ENCODE assay signal across 2 cellular contexts in genomic region chr22:50540352-50540751, GRCh38.
TF ChIP-seq lines count a peak whose summit lies in the region.

No MANE protein-coding gene starts in this region.

TF ChIP-seq in liver, 16 proteins besides CTCF, POLR2A, EP300 and RAD21:
- TF ChIP-seq NR2F2 (IDR thresholded peaks at IDR 0.05), result no peak
- no peak for TF ChIP-seq HNF4G (IDR thresholded peaks at IDR 0.05)
- no peak for TF ChIP-seq SP1 (IDR thresholded peaks at IDR 0.05)
- no peak for TF ChIP-seq RXRA (IDR thresholded peaks at IDR 0.05)
- TF ChIP-seq JUND (IDR thresholded peaks at IDR 0.05), result no peak
- no peak for TF ChIP-seq GABPA (IDR thresholded peaks at IDR 0.05 in 1 of 2, conservative IDR thresholded peaks at IDR 0.05 in 1 of 2)

TF ChIP-seq in HepG2, 621 proteins besides CTCF, POLR2A, EP300 and RAD21:
- TF ChIP-seq ZBTB21 (CRISPR knock-in tag; IDR thresholded peaks at IDR 0.05) (no peak), MBD4 (IDR thresholded peaks at IDR 0.05; ENCODE audit: borderline replicate concordance, low read length) (no peak), PHF8 (CRISPR knock-in tag; IDR thresholded peaks at IDR 0.05) (no peak), CEBPG (CRISPR knock-in tag; IDR thresholded peaks at IDR 0.05) (no peak), TOPORS (CRISPR knock-in tag; IDR thresholded peaks at IDR 0.05) (no peak), ZNF431 (CRISPR knock-in tag; IDR thresholded peaks at IDR 0.05; ENCODE audit: borderline replicate concordance, low read depth) (no peak)
